10 cellular contexts compared by ENCODE assay signal in the genomic region with DNA sequence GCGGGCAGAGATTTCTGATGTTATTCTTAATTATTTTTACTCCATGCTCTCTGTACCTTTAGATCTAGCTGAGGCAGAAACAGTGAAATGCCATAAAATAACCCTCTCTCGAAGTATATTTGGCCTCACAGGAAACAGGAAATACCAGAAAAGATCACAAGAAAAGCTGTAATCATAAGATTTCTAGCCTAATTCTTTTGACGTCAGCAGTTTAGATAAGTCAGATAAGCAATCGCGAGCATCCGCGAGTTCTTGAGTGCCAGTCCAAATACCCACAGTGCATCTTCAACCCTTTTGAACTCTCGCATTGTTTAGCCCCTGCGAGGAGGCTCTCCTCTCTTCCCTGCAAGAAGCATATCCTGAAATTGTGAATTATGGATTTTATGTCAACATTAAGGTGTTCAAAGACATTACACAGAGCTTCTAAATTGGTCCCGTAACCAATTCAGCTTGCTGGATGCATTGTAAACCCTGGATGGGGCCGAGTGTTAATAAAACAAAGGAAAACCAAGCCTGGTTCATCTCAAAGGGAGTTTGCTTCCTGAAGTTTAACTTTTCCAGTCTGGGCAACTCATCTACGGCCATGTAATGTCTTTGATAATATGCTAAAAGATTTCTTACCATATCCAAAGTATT.
A peak's percentile ranks its signal among the peaks of the same experiment; 100 is the strongest.
DNase-seq lines count a peak whose midpoint lies in the region; ATAC-seq and TF ChIP-seq lines count a peak whose summit lies in the region.
"Had no signal": no experiment of that assay in that cellular context is flagged by ENCODE, and none has a peak within 500 bp of the region (broad histone marks: within the 10 kb centered on the region; RNA-seq: fewer than 3 reads in every experiment).

No MANE protein-coding gene starts in this region.

- CTCF ChIA-PET in mammary epithelial cell (lab: Charles Lee; ENCODE audit: low non-redundant PET), result no interaction called here

- no peaks in the 10 kb centered on the region for H3K36me3 Mint-ChIP-seq in activated naive CD4-positive, alpha-beta T cell treated with anti-CD3 and anti-CD28 coated beads, Interleukin-2, amount 50 U/mL, for 72 hours

- peaks cover 0 to 3% of the 10 kb centered on the region in 2 donors for H3K9me3 Mint-ChIP-seq in activated naive CD4-positive, alpha-beta T cell treated with anti-CD3 and anti-CD28 coated beads, Interleukin-2, amount 50 U/mL, for 72 hours

- H3K79me2 ChIP-seq in mammary epithelial cell (ENCODE audit: insufficient read depth, low read length), result no peaks in the 10 kb centered on the region

- H3K4me3 ChIP-seq in breast epithelium (no peak overlapping the region), mammary epithelial cell (replicated peaks in 1 of 3; ENCODE audit: insufficient read depth in 1 of 3, low read depth in 2 of 3, low read length in 3 of 3) (no peak overlapping the region), right atrium auricular region (peak overlapping the region in 1 of 2 donors; percentile 22), thyroid gland (replicated peaks in 1 of 3) (no peak overlapping the region), HAP-1 (no peak overlapping the region)

- TF ChIP-seq CTCF in breast epithelium (IDR thresholded peaks at IDR 0.05) (no peak), mammary epithelial cell (conservative IDR thresholded peaks at IDR 0.05 in 1 of 2, IDR thresholded peaks at IDR 0.05 in 1 of 2; ENCODE audit: extremely low read depth in 1 of 2, insufficient read depth in 1 of 2, low read depth in 1 of 2, low read length in 2 of 2) (no peak), right atrium auricular region (IDR thresholded peaks at IDR 0.05) (no peak), thyroid gland (IDR thresholded peaks at IDR 0.05) (no peak)

- dilution Hi-C loops in mammary epithelial cell (cut with HindIII; ENCODE audit: low sequenced_read_pairs), result no loop called here

- no peak overlapping the region for H3K9ac ChIP-seq in mammary epithelial cell (ENCODE audit: insufficient read depth, low read length)

- no peak for DNase-seq in breast epithelium (ENCODE audit: low spot score in 2 of 2)
- DNase-seq in mammary epithelial cell, result no peak
- DNase-seq in activated naive CD4-positive, alpha-beta T cell treated with anti-CD3 and anti-CD28 coated beads, Interleukin-2, amount 50 U/mL, for 72 hours (ENCODE audit: low spot score in 2 of 2), result no peak
- DNase-seq in right atrium auricular region (ENCODE audit: low spot score), result no peak
- no peak for DNase-seq in thyroid gland
- no peak for DNase-seq in HAP-1 (ENCODE audit: low spot score in 2 of 2)
- DNase-seq in SW480 (ENCODE audit: low spot score), result no peak
- DNase-seq: NCI-H1417 treated with DMSO at 0.1 percent for 48 hours; stimulated activated naive B cell treated with anti-CD40 and anti-IgM and Interleukin-4, amounts not matched to agents 10 μg/mL and 1 μg/mL and 100 μg/mL, for 72 hours had no signal

- no peaks in the 10 kb centered on the region for H4K20me1 ChIP-seq in mammary epithelial cell (ENCODE audit: insufficient read depth, low read length)

- intact Hi-C loops in breast epithelium (cut with DNase I; ENCODE audit: low total_unique reads) (no loop called here), mammary epithelial cell (cut with micrococcal nuclease) (no loop called here), thyroid gland (cut with DNase I) (no loop called here)

- no peaks in the 10 kb centered on the region for H3K27me3 ChIP-seq in breast epithelium
- H3K27me3 ChIP-seq in mammary epithelial cell (ENCODE audit: insufficient read depth, low read length), result peaks cover 4% of the 10 kb centered on the region
- no peaks in the 10 kb centered on the region for H3K27me3 ChIP-seq in right atrium auricular region
- no peaks in the 10 kb centered on the region for H3K27me3 ChIP-seq in thyroid gland
- no peaks in the 10 kb centered on the region for H3K27me3 ChIP-seq in HAP-1 (ENCODE audit: low read depth)

- ATAC-seq in activated naive CD4-positive, alpha-beta T cell treated with anti-CD3 and anti-CD28 coated beads, Interleukin-2, amount 50 U/mL, for 72 hours, result no peak
- ATAC-seq in GM19351 (IDR thresholded peaks at IDR 0.05; ENCODE audit: unreplicated experiment), result no peak

- H3K27ac ChIP-seq in breast epithelium (peak overlapping the region; percentile 18 to 67), mammary epithelial cell (ENCODE audit: insufficient read depth, low read depth, low read length) (no peak overlapping the region), right atrium auricular region (peak overlapping the region; percentile 61 to 77), thyroid gland (peak overlapping the region in 2 of 3 donors; percentile 63 to 73)

- no peaks in the 10 kb centered on the region for H3K9me3 ChIP-seq in breast epithelium
- H3K9me3 ChIP-seq in mammary epithelial cell (replicated peaks; ENCODE audit: insufficient read depth, low read length), result no peaks in the 10 kb centered on the region
- no peaks in the 10 kb centered on the region for H3K9me3 ChIP-seq in right atrium auricular region
- H3K9me3 ChIP-seq in thyroid gland, result no peaks in the 10 kb centered on the region
- no peaks in the 10 kb centered on the region for H3K9me3 ChIP-seq in HAP-1

- H3K36me3 ChIP-seq in breast epithelium, result no peaks in the 10 kb centered on the region
- H3K36me3 ChIP-seq in mammary epithelial cell (ENCODE audit: insufficient read depth, low read length), result no peaks in the 10 kb centered on the region
- no peaks in the 10 kb centered on the region for H3K36me3 ChIP-seq in right atrium auricular region
- H3K36me3 ChIP-seq in thyroid gland, result no peaks in the 10 kb centered on the region
- no peaks in the 10 kb centered on the region for H3K36me3 ChIP-seq in HAP-1 (replicated peaks)

- no peak overlapping the region for H2AFZ ChIP-seq in mammary epithelial cell (ENCODE audit: low read depth, low read length)

- H3K27ac Mint-ChIP-seq in activated naive CD4-positive, alpha-beta T cell treated with anti-CD3 and anti-CD28 coated beads, Interleukin-2, amount 50 U/mL, for 72 hours, result peak overlapping the region; percentile 60 to 77
- H3K27ac Mint-ChIP-seq: stimulated activated naive B cell treated with anti-CD40 and anti-IgM and Interleukin-4, amounts not matched to agents 10 μg/mL and 1 μg/mL and 100 μg/mL, for 72 hours had no signal

- 67% methylated on average over 12 of the region's 12 CpGs for WGBS in mammary epithelial cell (ENCODE audit: low coverage, missing lambda C conversion rate)
- 41 to 43% methylated on average over 12 of the region's 12 CpGs for WGBS in thyroid gland, 2 donors

- no TSS peak for BruUV-seq in mammary epithelial cell (replicated peaks; lab: Mats Ljungman, UMichigan)

- H3K4me1 ChIP-seq in breast epithelium (no peaks in the 10 kb centered on the region), mammary epithelial cell (ENCODE audit: insufficient read depth, low read length) (no peaks in the 10 kb centered on the region), right atrium auricular region (peaks cover 0 to 28% of the 10 kb centered on the region in 2 donors), thyroid gland (peaks cover 11 to 13% of the 10 kb centered on the region in 2 donors), HAP-1 (no peaks in the 10 kb centered on the region)

- in situ Hi-C loops in mammary epithelial cell (cut with MboI; ENCODE audit: low sequenced_read_pairs in 2 of 2), result no loop called here
- in situ Hi-C loops in HAP-1 (cut with MboI; ENCODE audit: low sequenced_read_pairs), result no loop called here

- H3K4me2 ChIP-seq in mammary epithelial cell (ENCODE audit: insufficient read depth, low read depth, low read length), result no peak overlapping the region

- TF ChIP-seq POLR2A in breast epithelium (IDR thresholded peaks at IDR 0.05) (no peak), thyroid gland (IDR thresholded peaks at IDR 0.05) (no peak)
